ENCODE assay signal across 8 cellular contexts in genomic region chr10:25016349-25017246, GRCh38. TPM values are rescaled to one million over a fixed set of nuclear protein-coding genes. Genes with fewer than 3 reads are reported as not detected.
DNase-seq lines count a peak whose midpoint lies in the region; ATAC-seq, FAIRE-seq and TF ChIP-seq lines count a peak whose summit lies in the region.

Gene THNSL1 (plus strand): TSS chr10:25016612. CDS start chr10:25023224, 6,612 bp downstream.

- CTCF ChIA-PET in HepG2 (lab: Yijun Ruan, JAX; ENCODE audit: low intra/inter-chr PET ratio, low total read pairs), result no interaction called here

- no peaks in the 10 kb centered on the region for H4K20me1 ChIP-seq in HepG2 (ENCODE audit: insufficient read depth, low read length)

- H3K9ac ChIP-seq in HepG2 (ENCODE audit: insufficient read depth, low read depth, low read length), result peak within 1 kb of the TSS; percentile 93

- H3K27ac ChIP-seq in HepG2 (ENCODE audit: extremely low read length, insufficient read depth, low read length), result peak within 1 kb of the TSS; percentile 100

- POLR2A ChIA-PET in HepG2 (lab: Yijun Ruan, JAX), result interaction anchor here (1.0 to 2.5 kb wide), 6 partner anchors 8 to 292 kb away, joined by 3 to 35 read pairs (median 8); no protein-coding TSS in a partner anchor

- H3K4me2 ChIP-seq in HepG2 (ENCODE audit: low read depth, low read length), result peak within 1 kb of the TSS; percentile 97

- FAIRE-seq in HepG2 (lab: Jason Lieb, UNC), result peak; percentile 67

- WGBS in HepG2 (ENCODE audit: low lambda C conversion rate), result 1% methylated on average over 38 of the region's 70 CpGs

- peak; percentile 64 to 98 (median 96) for DNase-seq in C1 segment of cervical spinal cord (lab: John Stamatoyannopoulos, UW)
- DNase-seq in NCI-H748 (lab: John Stamatoyannopoulos, UW; ENCODE audit: unreplicated experiment), result peak; percentile 98
- DNase-seq in activated CD4-positive, alpha-beta T cell treated with anti-CD3 and anti-CD28 coated beads, Interleukin-2, amount 50 U/mL, for 4 hours, result peak; percentile 97 to 99
- DNase-seq in dermis blood vessel endothelial cell, result peak; percentile 99
- peak; percentile 97 for DNase-seq in HepG2 (ENCODE audit: low spot score)
- peak; percentile 91 to 95 for DNase-seq in stimulated activated CD4-positive, alpha-beta T cell treated with anti-CD3 and anti-CD28 coated beads, Interleukin-2, amount 100 ng/mL, for 48 hours

- peak within 1 kb of the TSS; percentile 64 to 84 (median 71) for H3K4me3 ChIP-seq in HepG2 (replicated peaks in 1 of 3; ENCODE audit: insufficient read depth in 1 of 3, low read depth in 2 of 3, low read length in 3 of 3)

- peak; percentile 96 to 99 for TF ChIP-seq POLR2A in HepG2 (IDR thresholded peaks at IDR 0.05; ENCODE audit: insufficient read depth in 1 of 2, low read depth in 2 of 2, low read length in 2 of 2)

- in situ Hi-C loops in HepG2 (cut with HindIII; ENCODE audit: extremely low pct_ligation_motif_present, low pct_unique_long_range_greater_than_20kb), result loop anchor here (5.0 to 10.0 kb wide), 2 partner anchors 46 to 292 kb away; partner anchors contain the start of gene ARHGAP21

- peak within 1 kb of the TSS; percentile 61 for H2AFZ ChIP-seq in HepG2 (ENCODE audit: low read length)

- TF ChIP-seq RAD21 in HepG2 (CRISPR knock-in tag; IDR thresholded peaks at IDR 0.05), result peak; percentile 53

- H3K79me2 ChIP-seq in HepG2 (ENCODE audit: insufficient read depth, low read length), result no peaks in the 10 kb centered on the region

- H3K9me3 ChIP-seq in HepG2 (ENCODE audit: low read length), result no peaks in the 10 kb centered on the region

- ATAC-seq in GM19351 (IDR thresholded peaks at IDR 0.05; ENCODE audit: unreplicated experiment), result peak; percentile 96
- ATAC-seq in HG03520 (IDR thresholded peaks at IDR 0.05; ENCODE audit: unreplicated experiment), result peak; percentile 98
- ATAC-seq in HepG2, result peak; percentile 99

- H3K4me1 ChIP-seq in HepG2 (ENCODE audit: insufficient read depth, low read length), result peaks cover 32% of the 10 kb centered on the region

- no peaks in the 10 kb centered on the region for H3K36me3 ChIP-seq in HepG2 (replicated peaks in 1 of 2; ENCODE audit: control insufficient read depth in 1 of 2, insufficient read depth in 2 of 2, low read length in 2 of 2)

- TSS peak; percentile 93 for BruUV-seq in HepG2 (replicated peaks; lab: Mats Ljungman, UMichigan)

- intact Hi-C loops in HepG2 (cut with micrococcal nuclease; ENCODE audit: unreplicated experiment), result loop anchor here (1.0 to 5.0 kb wide), 5 partner anchors 44 to 374 kb away; partner anchors contain the start of gene ARHGAP21

- TF ChIP-seq EP300 in HepG2 (IDR thresholded peaks at IDR 0.05; ENCODE audit: low read depth in 2 of 2, low read length in 2 of 2), result no peak; a peak in 1 of 4 replicates
- TF ChIP-seq EP300 in HepG2 (CRISPR knock-in tag; IDR thresholded peaks at IDR 0.05; ENCODE audit: borderline replicate concordance), result no peak; the same call in 1 of the 2 replicates

- TF ChIP-seq CTCF in HepG2 (CRISPR knock-in tag; IDR thresholded peaks at IDR 0.05), result no peak

- H3K27me3 ChIP-seq in HepG2 (ENCODE audit: control insufficient read depth in 1 of 2, insufficient read depth in 2 of 2, low read length in 2 of 2), result no peaks in the 10 kb centered on the region

TF ChIP-seq in HepG2, 621 proteins besides CTCF, POLR2A, EP300 and RAD21 (continues in another document):
- TF ChIP-seq ZNF619 (CRISPR knock-in tag; IDR thresholded peaks at IDR 0.05) (peak; percentile 81), HINFP (CRISPR knock-in tag; IDR thresholded peaks at IDR 0.05; ENCODE audit: low read depth) (peak; percentile 85), ZEB1 (IDR thresholded peaks at IDR 0.05; ENCODE audit: insufficient replicate concordance, low read depth) (no peak), TOE1 (CRISPR knock-in tag; IDR thresholded peaks at IDR 0.05) (no peak), MBNL3 (CRISPR knock-in tag; conservative IDR thresholded peaks at IDR 0.05) (no peak)

RNA-seq across cellular contexts. Expression of gene THNSL1, which starts in this region (rescaled TPM):
- total RNA-seq in dermis blood vessel endothelial cell (2.9 and 4.3 TPM in 2 replicates), HepG2 (2016; rRNA removed; fragmentation: Illumina TruSeq; extraction: Trizol) (3.8 and 7.3 TPM in 2 replicates)
- total RNA-seq in HepG2 (2016; cell fraction: cytosol; rRNA removed; fragmentation: Illumina TruSeq; extraction: Trizol; ENCODE audit: low read depth), result 0.30 and 0.44 TPM in 2 replicates
- 3.6 and 6.9 TPM in 2 replicates for total RNA-seq in HepG2 (2016; cell fraction: insoluble cytoplasmic fraction; rRNA removed; fragmentation: Illumina TruSeq; extraction: Trizol)
- 1.1 and 1.6 TPM in 2 replicates for total RNA-seq in HepG2 (2016; cell fraction: membrane; rRNA removed; fragmentation: Illumina TruSeq; extraction: Trizol)
- total RNA-seq in HepG2 (2016; cell fraction: nucleus; rRNA removed; fragmentation: Illumina TruSeq; extraction: Trizol), result 2.2 and 2.3 TPM in 2 replicates
- 1.2 and 1.3 TPM in 2 replicates for polyA plus RNA-seq in HepG2 (2011; rRNA removed)
- polyA plus RNA-seq in HepG2 (2011; cell fraction: cytosol; rRNA removed), result 0.52 and 0.96 TPM in 2 replicates
- polyA plus RNA-seq in HepG2 (2011; cell fraction: nucleus; rRNA removed), result 0.29 and 0.36 TPM in 2 replicates
- polyA plus RNA-seq in HepG2 (2012), result 1.8 and 3.0 TPM in 2 replicates
- 0.23 and 0.27 TPM in 2 replicates for polyA plus RNA-seq in HepG2 (2016; cell fraction: cytosol; fragmentation: Illumina TruSeq; extraction: Trizol; ENCODE audit: low read depth)
- polyA plus RNA-seq in HepG2 (2016; cell fraction: insoluble cytoplasmic fraction; fragmentation: Illumina TruSeq; extraction: Trizol; ENCODE audit: low read depth), result 6.1 and 6.5 TPM in 2 replicates
- polyA plus RNA-seq in HepG2 (2016; cell fraction: membrane; fragmentation: Illumina TruSeq; extraction: Trizol; ENCODE audit: low read depth), result 0.58 and 0.65 TPM in 2 replicates
- 1.6 and 1.8 TPM in 2 replicates for polyA plus RNA-seq in HepG2 (2016; cell fraction: nucleus; fragmentation: Illumina TruSeq; extraction: Trizol; ENCODE audit: insufficient read depth, low read depth)
- 0.42 and 0.75 TPM in 2 replicates for polyA minus RNA-seq in HepG2 (2011; rRNA and poly(A)+ RNA removed; ENCODE audit: low replicate concordance)
- polyA minus RNA-seq in HepG2 (2011; cell fraction: cytosol; rRNA and poly(A)+ RNA removed), result 1.3 and 2.0 TPM in 2 replicates
- polyA minus RNA-seq in HepG2 (2011; cell fraction: nucleus; rRNA and poly(A)+ RNA removed), result 1.7 and 1.8 TPM in 2 replicates

Comparison
In these comparisons a context has a peak if more than half of its experiments do, and no peak if none do; other contexts are left out.
1. Peak in every context shown above with its lines: DNase-seq, ATAC-seq, H3K4me3 ChIP-seq and H3K27ac ChIP-seq.